16 cellular contexts compared by ENCODE assay signal in genomic region chr10:73809061-73809818, GRCh38. TPM values are rescaled to one million over a fixed set of nuclear protein-coding genes. Genes with fewer than 3 reads are reported as not detected.
DNase-seq lines count a peak whose midpoint lies in the region; ATAC-seq and TF ChIP-seq lines count a peak whose summit lies in the region.
"Had no signal": no experiment of that assay in that cellular context is flagged by ENCODE, and none has a peak within 500 bp of the region (broad histone marks: within the 10 kb centered on the region; RNA-seq: fewer than 3 reads in every experiment).

No MANE protein-coding gene starts in this region.

- no peak overlapping the region for H3K4me3 ChIP-seq in tibial nerve
- H3K4me3 ChIP-seq: HAP-1, ovary had no signal

- no peak for DNase-seq in activated T-cell treated with anti-CD3 and anti-CD28 coated beads, Interleukin-2, amount 50 U/mL, for 24 hours
- DNase-seq in activated T-cell treated with anti-CD3 and anti-CD28 coated beads, Interleukin-2, amount 50 U/mL, for 48 hours: no peak
- DNase-seq in T-cell: no peak
- DNase-seq in effector memory CD8-positive, alpha-beta T cell: no peak
- DNase-seq in posterior vena cava (ENCODE audit: low spot score): peak; percentile 60
- no peak for DNase-seq in NCI-H187 (lab: John Stamatoyannopoulos, UW)
- no peak for DNase-seq in tibial nerve (ENCODE audit: low spot score in 2 of 2)
- no peak for DNase-seq in activated CD4-positive, CD25-positive, alpha-beta regulatory T cell (lab: John Stamatoyannopoulos, UW)
- DNase-seq: ACHN; DMS53; hippocampal formation; left lung; ovary; stimulated activated CD4-positive, alpha-beta T cell treated with anti-CD3 and anti-CD28 coated beads, Interleukin-15, amount 100 ng/mL, for 24 hours had no signal

- ATAC-seq in T-cell (replicated peaks in 1 of 4): no peak
- no peak for ATAC-seq in effector memory CD8-positive, alpha-beta T cell (replicated peaks)
- ATAC-seq: left lung had no signal

- peaks cover 0 to 34% (median 14%) of the 10 kb centered on the region in 4 donors for H3K4me1 ChIP-seq in tibial nerve

- no peak for TF ChIP-seq POLR2A in tibial nerve (IDR thresholded peaks at IDR 0.05)

- POLR2A ChIA-PET in T-cell (lab: Charles Lee): interaction anchor here (0.5 to 1.2 kb wide), 9 partner anchors 9 to 489 kb away, joined by 3 to 11 read pairs (median 4); no protein-coding TSS in a partner anchor

- H3K36me3 ChIP-seq in tibial nerve: peaks cover 3 to 62% (median 20%) of the 10 kb centered on the region in 3 donors
- H3K36me3 ChIP-seq: ovary had no signal

- peak overlapping the region; percentile 95 for H3K27ac Mint-ChIP-seq in activated T-cell treated with anti-CD3 and anti-CD28 coated beads, Interleukin-2, amount 50 U/mL, for 24 hours
- H3K27ac Mint-ChIP-seq in T-cell: peak overlapping the region; percentile 26 to 74
- H3K27ac Mint-ChIP-seq in effector memory CD8-positive, alpha-beta T cell: no peak overlapping the region

- H3K27me3 ChIP-seq in tibial nerve: no peaks in the 10 kb centered on the region
- H3K27me3 ChIP-seq: left lung, ovary had no signal

- no peak for TF ChIP-seq CTCF in tibial nerve (IDR thresholded peaks at IDR 0.05)

- H3K27ac ChIP-seq in tibial nerve: no peak overlapping the region
- H3K27ac ChIP-seq: ovary had no signal

- WGBS in tibial nerve, 2 donors: 61 to 67% methylated on average over 5 of the region's 5 CpGs

- H3K4me3 Mint-ChIP-seq in activated T-cell treated with anti-CD3 and anti-CD28 coated beads, Interleukin-2, amount 50 U/mL, for 24 hours: peak overlapping the region; percentile 86
- peak overlapping the region; percentile 50 to 89 (median 69) for H3K4me3 Mint-ChIP-seq in T-cell
- peak overlapping the region; percentile 19 to 88 for H3K4me3 Mint-ChIP-seq in effector memory CD8-positive, alpha-beta T cell

- H3K4me1 Mint-ChIP-seq in activated T-cell treated with anti-CD3 and anti-CD28 coated beads, Interleukin-2, amount 50 U/mL, for 24 hours (ENCODE audit: low read depth): peaks cover 49% of the 10 kb centered on the region
- peaks cover 51 to 60% (median 52%) of the 10 kb centered on the region in 3 donors for H3K4me1 Mint-ChIP-seq in T-cell
- H3K4me1 Mint-ChIP-seq in effector memory CD8-positive, alpha-beta T cell (ENCODE audit: low read depth in 2 of 2): peaks cover 31 to 38% of the 10 kb centered on the region in 2 donors

- H3K9me3 ChIP-seq in tibial nerve: no peaks in the 10 kb centered on the region
- H3K9me3 ChIP-seq: esophagus muscularis mucosa, HAP-1, left lung, ovary had no signal

- H3K36me3 Mint-ChIP-seq in activated T-cell treated with anti-CD3 and anti-CD28 coated beads, Interleukin-2, amount 50 U/mL, for 24 hours (ENCODE audit: low read depth): peaks cover 80% of the 10 kb centered on the region
- H3K36me3 Mint-ChIP-seq in T-cell: peaks cover 47% of the 10 kb centered on the region
- H3K36me3 Mint-ChIP-seq in effector memory CD8-positive, alpha-beta T cell (ENCODE audit: insufficient read depth): peaks cover 67% of the 10 kb centered on the region

- intact Hi-C loops in posterior vena cava (cut with DNase I): no loop called here

- CTCF ChIA-PET in T-cell (lab: Charles Lee): interaction anchor here in 1 of 2 donors (0.6 to 1.3 kb wide), 4 partner anchors 9 to 41 kb away, joined by 3 to 4 read pairs (median 3); partner anchors contain the start of gene CHCHD1

- H3K9me3 Mint-ChIP-seq in activated T-cell treated with anti-CD3 and anti-CD28 coated beads, Interleukin-2, amount 50 U/mL, for 24 hours: no peaks in the 10 kb centered on the region
- H3K9me3 Mint-ChIP-seq in T-cell: no peaks in the 10 kb centered on the region
- no peaks in the 10 kb centered on the region for H3K9me3 Mint-ChIP-seq in effector memory CD8-positive, alpha-beta T cell

- TF ChIP-seq EP300 in tibial nerve (IDR thresholded peaks at IDR 0.05): no peak

- H3K27me3 Mint-ChIP-seq in activated T-cell treated with anti-CD3 and anti-CD28 coated beads, Interleukin-2, amount 50 U/mL, for 24 hours: no peaks in the 10 kb centered on the region
- no peaks in the 10 kb centered on the region for H3K27me3 Mint-ChIP-seq in T-cell
- H3K27me3 Mint-ChIP-seq in effector memory CD8-positive, alpha-beta T cell: no peaks in the 10 kb centered on the region

RNA-seq across cellular contexts. Expression of gene NDST2, which starts 2.2 kb away (rescaled TPM):
- total RNA-seq in T-cell: 100 to 1,000 TPM in 4 of 5 donors, 10 to 100 TPM in 1; 96.1 to 119 (median 110) TPM
- total RNA-seq in posterior vena cava: 10 to 100 TPM; 23.4 to 24.4 TPM
- total RNA-seq in tibial nerve: 10 to 100 TPM; 44.8 to 99.3 (median 61.7) TPM

RNA-seq across cellular contexts. Expression of gene ZSWIM8, which starts 23.8 kb away (rescaled TPM):
- total RNA-seq in T-cell (100 to 1,000 TPM in 2 of 5 donors, 10 to 100 TPM in 3; 69.0 to 106 (median 90.8) TPM), posterior vena cava (10 to 100 TPM; 73.4 to 92.0 TPM), tibial nerve (100 to 1,000 TPM; 104 to 138 (median 121) TPM)

RNA-seq across cellular contexts. Expression of gene CHCHD1, which starts 27.4 kb away (rescaled TPM):
- 10 to 100 TPM in 3 of 5 donors, 1 to 10 TPM in 2; 6.3 to 17.5 (median 14.2) TPM for total RNA-seq in T-cell
- total RNA-seq in posterior vena cava: 10 to 100 TPM; 15.1 to 18.8 TPM
- 10 to 100 TPM in 3 of 4 donors, 1 to 10 TPM in 1; 8.2 to 33.0 (median 16.2) TPM for total RNA-seq in tibial nerve

Comparison
In these comparisons a context has a peak if more than half of its experiments do, and no peak if none do; other contexts are left out.
1. H3K27ac Mint-ChIP-seq: peak in activated T-cell treated with anti-CD3 and anti-CD28 coated beads, Interleukin-2, amount 50 U/mL, for 24 hours (single experiment) and T-cell (2 of 2); none in effector memory CD8-positive, alpha-beta T cell (0 of 2).
2. Peak in every context shown above with its lines, with median percentiles within 50 percentile points of each other: H3K4me3 Mint-ChIP-seq.